ENCODE assay signal across 15 cellular contexts in the genomic region with DNA sequence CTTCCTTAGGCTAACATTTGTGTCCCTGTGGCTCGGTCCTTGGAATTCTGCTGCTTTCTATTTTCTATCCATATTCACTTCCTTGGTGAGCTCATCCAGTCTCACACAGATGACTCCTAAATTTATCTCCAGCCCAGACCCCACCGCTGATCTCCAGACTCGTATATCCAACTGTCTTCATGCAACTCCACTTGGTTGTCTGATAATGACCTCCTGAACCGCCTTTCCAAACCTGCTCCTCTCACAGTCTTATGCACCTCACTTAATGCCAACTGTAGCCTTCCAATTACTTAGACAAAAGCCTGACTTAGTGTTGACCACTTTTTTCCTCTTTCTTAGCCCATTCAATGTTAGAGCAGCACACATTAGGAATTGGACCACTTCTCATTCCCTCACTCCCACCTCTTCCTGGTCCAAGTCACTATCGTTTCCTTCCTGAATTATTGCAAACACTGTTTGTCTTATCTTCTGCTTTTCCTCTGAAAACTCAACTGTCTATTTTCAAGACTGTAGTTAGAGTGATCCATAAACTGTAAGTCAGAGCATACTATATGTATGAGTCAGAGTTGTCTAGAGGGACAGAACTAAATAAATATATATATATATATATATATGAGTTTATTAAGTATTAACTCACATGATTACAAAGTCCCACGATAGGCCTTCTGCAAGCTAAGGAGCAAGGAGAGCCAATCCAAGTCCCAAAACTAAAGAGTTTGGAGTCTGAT.
"Had no signal": no experiment of that assay in that cellular context is flagged by ENCODE, and none has a peak within 500 bp of the region (broad histone marks: within the 10 kb centered on the region; RNA-seq: fewer than 3 reads in every experiment).

No MANE protein-coding gene starts in this region.

- H3K4me1 ChIP-seq: body of pancreas, transverse colon had no signal

- H3K36me3 ChIP-seq: esophagus squamous epithelium, heart left ventricle, transverse colon, WERI-Rb-1 had no signal

- FAIRE-seq: endometrium, small intestine had no signal

- ATAC-seq: body of pancreas; stimulated activated effector memory CD8-positive, alpha-beta T cell treated with anti-CD3 and anti-CD28 coated beads, Interleukin-12 subunit alpha, Interleukin-12 subunit beta, amount 100 ng/mL, for 72 hours had no signal

- H3K4me3 ChIP-seq: body of pancreas, esophagus squamous epithelium, heart left ventricle, transverse colon had no signal

- DNase-seq: activated CD4-positive, alpha-beta T cell treated with anti-CD3 and anti-CD28 coated beads for 48 hours; activated naive CD4-positive, alpha-beta T cell treated with anti-CD3 and anti-CD28 coated beads for 36 hours; body of pancreas; esophagus squamous epithelium; foreskin melanocyte; islet precursor cell; left ventricle myocardium superior; mesendoderm; small intestine; T-helper 1 cell; transverse colon; WERI-Rb-1 had no signal

- H3K27me3 ChIP-seq: body of pancreas, esophagus squamous epithelium, heart left ventricle, transverse colon had no signal

- H3K27ac ChIP-seq: body of pancreas, esophagus squamous epithelium, transverse colon, WERI-Rb-1 had no signal

- H3K9me3 ChIP-seq: body of pancreas, esophagus squamous epithelium, heart left ventricle, transverse colon had no signal
